8 cellular contexts compared by ENCODE assay signal in the genomic region with DNA sequence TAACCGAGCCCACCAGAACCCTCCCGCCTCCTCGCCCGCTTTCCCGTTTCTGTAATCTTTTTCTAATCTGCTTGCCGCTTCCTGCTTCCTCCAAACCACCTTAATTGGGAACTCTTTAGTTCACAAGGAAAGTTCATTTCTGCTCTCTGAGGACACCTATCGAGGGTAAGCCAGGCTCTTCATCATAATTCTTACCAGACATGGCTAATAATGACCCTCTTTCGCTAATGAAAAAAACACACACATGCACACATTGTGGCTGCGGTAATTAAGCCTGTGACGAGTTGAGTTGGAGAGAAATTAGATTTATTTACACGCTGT.
A peak's percentile ranks its signal among the peaks of the same experiment; 100 is the strongest.
DNase-seq lines count a peak whose midpoint lies in the region; ATAC-seq and TF ChIP-seq lines count a peak whose summit lies in the region.

No MANE protein-coding gene starts in this region.

- ATAC-seq in T-cell (replicated peaks in 1 of 4) (no peak), GM19463 (IDR thresholded peaks at IDR 0.05; ENCODE audit: unreplicated experiment) (no peak), HG03432 (IDR thresholded peaks at IDR 0.05; ENCODE audit: unreplicated experiment) (no peak)

- H3K9me3 Mint-ChIP-seq in neural crest cell (no peaks in the 10 kb centered on the region), T-cell (no peaks in the 10 kb centered on the region)

- DNase-seq in EH (ENCODE audit: low read depth) (peak; percentile 55), RKO (ENCODE audit: low spot score) (peak; percentile 21), fibroblast of villous mesenchyme (ENCODE audit: low read depth) (peak; percentile 16), neural crest cell (ENCODE audit: low read depth, low spot score) (no peak), T-cell (no peak), GM20000 (ENCODE audit: low spot score) (no peak)

- no peaks in the 10 kb centered on the region for H3K36me3 Mint-ChIP-seq in neural crest cell (ENCODE audit: low read depth)
- H3K36me3 Mint-ChIP-seq in T-cell, result no peaks in the 10 kb centered on the region

- H3K27me3 Mint-ChIP-seq in neural crest cell (ENCODE audit: low read depth) (peaks cover 2% of the 10 kb centered on the region), T-cell (peaks cover 34 to 53% of the 10 kb centered on the region in 2 donors)

- TF ChIP-seq CTCF in fibroblast of villous mesenchyme (IDR thresholded peaks at IDR 0.05; ENCODE audit: insufficient read depth, low read depth, low read length) (peak; percentile 35), neural crest cell (conservative IDR thresholded peaks at IDR 0.05) (peak; percentile 51), GM20000 (IDR thresholded peaks at IDR 0.05; ENCODE audit: extremely low read depth, missing control alignments) (no peak)

- no peak overlapping the region for H3K4me3 ChIP-seq in fibroblast of villous mesenchyme (ENCODE audit: low read depth, low read length)

- H3K27ac Mint-ChIP-seq in neural crest cell (ENCODE audit: unreplicated experiment) (peak overlapping the region; percentile 7), T-cell (no peak overlapping the region)

- H3K4me3 Mint-ChIP-seq in neural crest cell (peak overlapping the region; percentile 13), T-cell (peak overlapping the region in 1 of 3 donors; percentile 68)

- CTCF ChIA-PET in T-cell (lab: Charles Lee), result no interaction called here

- POLR2A ChIA-PET in T-cell (lab: Charles Lee), result no interaction called here

- peaks cover 55% of the 10 kb centered on the region for H3K4me1 Mint-ChIP-seq in neural crest cell
- H3K4me1 Mint-ChIP-seq in T-cell, result peaks cover 11 to 13% (median 11%) of the 10 kb centered on the region in 3 donors

Comparison
In these comparisons a context has a peak if more than half of its experiments do, and no peak if none do; other contexts are left out.
1. DNase-seq: peak in EH (single experiment), RKO (single experiment) and fibroblast of villous mesenchyme (single experiment); none in neural crest cell (single experiment), T-cell (0 of 34) and GM20000 (single experiment).